Comparison of ENCODE assay signal across 19 cellular contexts in genomic region chr3:128524374-128525299, GRCh38. TPM values are rescaled to one million over a fixed set of nuclear protein-coding genes. Genes with fewer than 3 reads are reported as not detected.
A peak's percentile ranks its signal among the peaks of the same experiment; 100 is the strongest.
DNase-seq lines count a peak whose midpoint lies in the region; ATAC-seq and TF ChIP-seq lines count a peak whose summit lies in the region.
"Had no signal": no experiment of that assay in that cellular context is flagged by ENCODE, and none has a peak within 500 bp of the region (broad histone marks: within the 10 kb centered on the region; RNA-seq: fewer than 3 reads in every experiment).

No MANE protein-coding gene starts in this region.

- no TSS peak for BruUV-seq in Panc1 (replicated peaks; lab: Mats Ljungman, UMichigan)

- H3K27ac ChIP-seq in right cardiac atrium (ENCODE audit: low read length) (no peak overlapping the region), heart right ventricle (no peak overlapping the region), Panc1 (ENCODE audit: low read length) (no peak overlapping the region), upper lobe of right lung (no peak overlapping the region)
- H3K27ac ChIP-seq: A549 had no signal

- intact Hi-C loops in right cardiac atrium (cut with DNase I) = no loop called here
- intact Hi-C loops in heart right ventricle (cut with DNase I) = no loop called here
- intact Hi-C loops in Panc1 (cut with micrococcal nuclease; ENCODE audit: unreplicated experiment) = no loop called here
- intact Hi-C loops in upper lobe of right lung (cut with DNase I) = no loop called here

- in situ Hi-C loops in Panc1 (cut with HindIII; ENCODE audit: low pct_unique_long_range_greater_than_20kb, low sequenced_read_pairs) (no loop called here), G401 (cut with HindIII; ENCODE audit: low sequenced_read_pairs) (no loop called here)

- H3K27me3 ChIP-seq in right cardiac atrium (ENCODE audit: control insufficient read depth, insufficient read depth) (no peaks in the 10 kb centered on the region), heart right ventricle (peaks cover 0 to 10% (median 0%) of the 10 kb centered on the region in 7 donors), Panc1 (ENCODE audit: control insufficient read depth, insufficient read depth, low read length) (peaks cover 9% of the 10 kb centered on the region), upper lobe of right lung (no peaks in the 10 kb centered on the region)

- H3K4me1 ChIP-seq in right cardiac atrium (ENCODE audit: control insufficient read depth, insufficient read depth, low read length) = no peaks in the 10 kb centered on the region
- H3K4me1 ChIP-seq in heart right ventricle = peaks cover 0 to 6% (median 0%) of the 10 kb centered on the region in 9 donors
- no peaks in the 10 kb centered on the region for H3K4me1 ChIP-seq in Panc1 (ENCODE audit: control insufficient read depth, insufficient read depth, low read length)
- H3K4me1 ChIP-seq in upper lobe of right lung = no peaks in the 10 kb centered on the region
- H3K4me1 ChIP-seq: A549 had no signal

- TF ChIP-seq CTCF in heart right ventricle (IDR thresholded peaks at IDR 0.05) = no peak
- TF ChIP-seq CTCF in Panc1 (IDR thresholded peaks at IDR 0.05) = no peak
- TF ChIP-seq CTCF in upper lobe of right lung (IDR thresholded peaks at IDR 0.05) = no peak

- CTCF ChIA-PET in Panc1 (lab: Charles Lee) = no interaction called here

- POLR2A ChIA-PET in Panc1 (lab: Charles Lee) = no interaction called here

- DNase-seq in right cardiac atrium (no peak), heart right ventricle (no peak), Panc1 (ENCODE audit: low read depth, low spot score) (no peak), kidney tubule cell (ENCODE audit: low spot score) (peak; percentile 41), upper lobe of right lung (no peak), NCI-H524 (lab: John Stamatoyannopoulos, UW) (no peak), G401 (ENCODE audit: low spot score) (no peak)
- DNase-seq in stimulated activated CD4-positive, alpha-beta T cell treated with anti-CD3 and anti-CD28 coated beads, Interleukin-4, amount 100 ng/mL, for 4 hours = no peak
- DNase-seq: CD4-positive, alpha-beta T cell; DND-41; IMR-90; NCI-H1694; NCI-H82; SIG-M5; SW 1271 had no signal

- no peaks in the 10 kb centered on the region for H3K36me3 ChIP-seq in heart right ventricle
- no peaks in the 10 kb centered on the region for H3K36me3 ChIP-seq in Panc1 (ENCODE audit: control insufficient read depth, insufficient read depth, low read length)
- no peaks in the 10 kb centered on the region for H3K36me3 ChIP-seq in upper lobe of right lung

- H3K9me3 ChIP-seq in right cardiac atrium (ENCODE audit: control insufficient read depth, low read length) (no peaks in the 10 kb centered on the region), heart right ventricle (peaks cover 0 to 5% (median 0%) of the 10 kb centered on the region in 11 donors), Panc1 (ENCODE audit: control insufficient read depth, insufficient read depth, low read depth, low read length) (no peaks in the 10 kb centered on the region), upper lobe of right lung (no peaks in the 10 kb centered on the region)
- H3K9me3 ChIP-seq: A549 had no signal

- 67% methylated on average over 10 of the region's 10 CpGs for WGBS in right cardiac atrium
- 70 to 74% methylated on average over 10 of the region's 10 CpGs for WGBS in heart right ventricle, 2 donors

- H3K4me3 ChIP-seq in right cardiac atrium (ENCODE audit: low read length) (no peak overlapping the region), heart right ventricle (no peak overlapping the region), Panc1 (ENCODE audit: low read depth in 2 of 2, low read length in 2 of 2) (no peak overlapping the region), upper lobe of right lung (no peak overlapping the region)
- H3K4me3 ChIP-seq: A549 had no signal

- ATAC-seq in right cardiac atrium (peak; percentile 31 to 69), heart right ventricle (no peak), Panc1 (0 out of 2 replicates have a peak, but pooled peaks have one; percentile 39), upper lobe of right lung (peak; percentile 9)
- ATAC-seq: A549 had no signal

RNA-seq across cellular contexts. Expression of gene GATA2, which starts 31.6 kb away (rescaled TPM):
- 10 to 100 TPM in 3 of 4 donors, 1 to 10 TPM in 1; 9.7 to 18.1 (median 15.4) TPM for total RNA-seq in right cardiac atrium
- 14.3 TPM for polyA plus RNA-seq in right cardiac atrium
- total RNA-seq in heart right ventricle = 10 to 100 TPM in 7 of 10 donors, 1 to 10 TPM in 3; 6.8 to 21.4 (median 10.7) TPM
- 10 to 100 TPM; 16.0 to 29.8 TPM for polyA plus RNA-seq in heart right ventricle
- total RNA-seq in Panc1 (2021; ENCODE audit: unreplicated experiment) = 74.6 TPM
- polyA plus RNA-seq in Panc1 (2012; ENCODE audit: insufficient read length) = 68.5 TPM
- 86.6 TPM for total RNA-seq in upper lobe of right lung
- total RNA-seq in G401 (2014; rRNA removed; shearing (Covaris generic)) = 81.0 and 85.0 TPM in 2 replicates

RNA-seq across cellular contexts. Expression of gene DNAJB8, which starts 57.9 kb away (rescaled TPM):
- total RNA-seq in right cardiac atrium = not detected
- not detected for polyA plus RNA-seq in right cardiac atrium
- total RNA-seq in heart right ventricle = not detected
- not detected for polyA plus RNA-seq in heart right ventricle
- total RNA-seq in Panc1 (2021; ENCODE audit: unreplicated experiment) = not detected
- not detected for polyA plus RNA-seq in Panc1 (2012; ENCODE audit: insufficient read length)
- total RNA-seq in upper lobe of right lung = not detected
- total RNA-seq in G401 (2014; rRNA removed; shearing (Covaris generic)) = not detected in 2 replicates
- total RNA-seq: CD4-positive, alpha-beta T cell; H4; IMR-90; LHCN-M2; RPMI7951 had no signal
- polyA plus RNA-seq: A549, IMR-90 had no signal

Comparison
In these comparisons a context has a peak if more than half of its experiments do, and no peak if none do; other contexts are left out.
1. ATAC-seq: peak in right cardiac atrium (2 of 2), Panc1 (single experiment) and upper lobe of right lung (single experiment); none in heart right ventricle (0 of 8).